1 cellular context compared by ENCODE assay signal in the genomic region with DNA sequence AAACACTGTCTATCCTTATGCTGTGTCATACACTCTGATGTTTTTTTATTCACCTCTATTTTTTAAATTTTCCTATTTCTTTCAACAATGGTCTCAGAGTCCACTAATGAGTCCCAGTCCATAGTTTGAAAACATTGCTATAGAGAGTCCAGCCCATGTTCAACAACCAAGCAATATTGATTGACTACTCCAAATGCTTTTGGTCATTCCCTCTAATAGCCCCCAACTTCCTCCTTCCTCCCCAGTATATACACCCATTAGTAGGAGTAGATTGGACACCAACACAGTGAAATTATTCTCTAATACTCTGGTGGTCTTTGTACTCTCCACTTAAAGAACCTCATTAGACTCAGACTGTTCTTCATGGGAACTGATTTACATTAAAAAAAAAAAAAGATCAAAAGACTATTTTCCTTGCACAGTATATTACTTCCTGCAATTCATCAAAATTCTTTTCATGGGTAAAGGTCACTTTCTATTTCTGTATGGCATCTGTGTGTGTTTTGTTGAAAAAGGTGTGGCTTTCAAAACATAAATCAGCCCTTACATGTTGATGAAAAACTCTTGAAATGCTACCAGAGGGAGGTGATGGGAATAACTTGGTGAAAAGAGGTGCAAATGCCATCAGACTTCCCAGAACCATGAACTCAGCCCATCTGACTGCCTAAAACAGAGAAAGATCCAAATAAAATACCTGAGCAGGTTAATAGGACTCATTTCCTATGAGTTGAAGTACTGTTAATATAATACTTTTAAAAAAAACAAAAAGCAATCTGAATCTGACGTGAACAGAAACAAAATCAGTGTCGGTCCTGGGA.
TF ChIP-seq lines count a peak whose summit lies in the region.

No MANE protein-coding gene starts in this region.

TF ChIP-seq in K562, 482 proteins besides CTCF, POLR2A, EP300 and RAD21 (continued from another document):
- TF ChIP-seq, protein P1, sequence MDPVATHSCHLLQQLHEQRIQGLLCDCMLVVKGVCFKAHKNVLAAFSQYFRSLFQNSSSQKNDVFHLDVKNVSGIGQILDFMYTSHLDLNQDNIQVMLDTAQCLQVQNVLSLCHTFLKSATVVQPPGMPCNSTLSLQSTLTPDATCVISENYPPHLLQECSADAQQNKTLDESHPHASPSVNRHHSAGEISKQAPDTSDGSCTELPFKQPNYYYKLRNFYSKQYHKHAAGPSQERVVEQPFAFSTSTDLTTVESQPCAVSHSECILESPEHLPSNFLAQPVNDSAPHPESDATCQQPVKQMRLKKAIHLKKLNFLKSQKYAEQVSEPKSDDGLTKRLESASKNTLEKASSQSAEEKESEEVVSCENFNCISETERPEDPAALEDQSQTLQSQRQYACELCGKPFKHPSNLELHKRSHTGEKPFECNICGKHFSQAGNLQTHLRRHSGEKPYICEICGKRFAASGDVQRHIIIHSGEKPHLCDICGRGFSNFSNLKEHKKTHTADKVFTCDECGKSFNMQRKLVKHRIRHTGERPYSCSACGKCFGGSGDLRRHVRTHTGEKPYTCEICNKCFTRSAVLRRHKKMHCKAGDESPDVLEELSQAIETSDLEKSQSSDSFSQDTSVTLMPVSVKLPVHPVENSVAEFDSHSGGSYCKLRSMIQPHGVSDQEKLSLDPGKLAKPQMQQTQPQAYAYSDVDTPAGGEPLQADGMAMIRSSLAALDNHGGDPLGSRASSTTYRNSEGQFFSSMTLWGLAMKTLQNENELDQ (CRISPR knock-in tag; IDR thresholded peaks at IDR 0.05; ENCODE audit: borderline replicate concordance): no peak
- TF ChIP-seq ZNF561 (CRISPR knock-in tag; conservative IDR thresholded peaks at IDR 0.05): no peak
- no peak for TF ChIP-seq ZBTB17 (CRISPR knock-in tag; IDR thresholded peaks at IDR 0.05)
- no peak for TF ChIP-seq ZNF232 (CRISPR knock-in tag; IDR thresholded peaks at IDR 0.05)
- no peak for TF ChIP-seq ZNF766 (CRISPR knock-in tag; conservative IDR thresholded peaks at IDR 0.05)
- TF ChIP-seq, protein P2, sequence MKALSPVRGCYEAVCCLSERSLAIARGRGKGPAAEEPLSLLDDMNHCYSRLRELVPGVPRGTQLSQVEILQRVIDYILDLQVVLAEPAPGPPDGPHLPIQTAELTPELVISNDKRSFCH (CRISPR knock-in tag; IDR thresholded peaks at IDR 0.05): no peak
- TF ChIP-seq, protein P2 (tag; IDR thresholded peaks at IDR 0.05): no peak
- TF ChIP-seq NCOA4 (IDR thresholded peaks at IDR 0.05; ENCODE audit: partially characterized antibody): no peak
- TF ChIP-seq, protein P3, sequence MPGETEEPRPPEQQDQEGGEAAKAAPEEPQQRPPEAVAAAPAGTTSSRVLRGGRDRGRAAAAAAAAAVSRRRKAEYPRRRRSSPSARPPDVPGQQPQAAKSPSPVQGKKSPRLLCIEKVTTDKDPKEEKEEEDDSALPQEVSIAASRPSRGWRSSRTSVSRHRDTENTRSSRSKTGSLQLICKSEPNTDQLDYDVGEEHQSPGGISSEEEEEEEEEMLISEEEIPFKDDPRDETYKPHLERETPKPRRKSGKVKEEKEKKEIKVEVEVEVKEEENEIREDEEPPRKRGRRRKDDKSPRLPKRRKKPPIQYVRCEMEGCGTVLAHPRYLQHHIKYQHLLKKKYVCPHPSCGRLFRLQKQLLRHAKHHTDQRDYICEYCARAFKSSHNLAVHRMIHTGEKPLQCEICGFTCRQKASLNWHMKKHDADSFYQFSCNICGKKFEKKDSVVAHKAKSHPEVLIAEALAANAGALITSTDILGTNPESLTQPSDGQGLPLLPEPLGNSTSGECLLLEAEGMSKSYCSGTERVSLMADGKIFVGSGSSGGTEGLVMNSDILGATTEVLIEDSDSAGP (CRISPR knock-in tag; IDR thresholded peaks at IDR 0.05): no peak
- TF ChIP-seq, protein P4, sequence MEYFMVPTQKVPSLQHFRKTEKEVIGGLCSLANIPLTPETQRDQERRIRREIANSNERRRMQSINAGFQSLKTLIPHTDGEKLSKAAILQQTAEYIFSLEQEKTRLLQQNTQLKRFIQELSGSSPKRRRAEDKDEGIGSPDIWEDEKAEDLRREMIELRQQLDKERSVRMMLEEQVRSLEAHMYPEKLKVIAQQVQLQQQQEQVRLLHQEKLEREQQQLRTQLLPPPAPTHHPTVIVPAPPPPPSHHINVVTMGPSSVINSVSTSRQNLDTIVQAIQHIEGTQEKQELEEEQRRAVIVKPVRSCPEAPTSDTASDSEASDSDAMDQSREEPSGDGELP (CRISPR knock-in tag; IDR thresholded peaks at IDR 0.05; ENCODE audit: borderline replicate concordance): no peak
